8 cellular contexts compared by ENCODE assay signal in genomic region chr1:185046639-185047038, GRCh38. TPM values are rescaled to one million over a fixed set of nuclear protein-coding genes. Genes with fewer than 3 reads are reported as not detected.
A peak's percentile ranks its signal among the peaks of the same experiment; 100 is the strongest.
DNase-seq lines count a peak whose midpoint lies in the region; ATAC-seq, FAIRE-seq and TF ChIP-seq lines count a peak whose summit lies in the region.

No MANE protein-coding gene starts in this region.

- no peak for FAIRE-seq in kidney (lab: Jason Lieb, UNC)

- CTCF ChIA-PET in activated CD8-positive, alpha-beta memory T cell treated with anti-CD3 and anti-CD28 coated beads, Interleukin-2, amount 10 ng/mL, durations not matched to agents 7 days and 5 days (lab: Charles Lee): interaction anchor here (0.8 to 5.7 kb wide), 5 partner anchors 10 to 123 kb away, joined by 3 to 23 read pairs (median 7); no protein-coding TSS in a partner anchor

- H3K27me3 ChIP-seq in thoracic aorta (replicated peaks; ENCODE audit: insufficient read depth): no peaks in the 10 kb centered on the region

- H3K4me3 ChIP-seq in kidney (ENCODE audit: low read length in 2 of 2): peak overlapping the region; percentile 64 to 81
- H3K4me3 ChIP-seq in thoracic aorta: peak overlapping the region; percentile 87

- intact Hi-C loops in kidney (cut with DNase I): no loop called here

- no peak for DNase-seq in activated CD8-positive, alpha-beta memory T cell treated with anti-CD3 and anti-CD28 coated beads, Interleukin-2, amount 10 ng/mL, durations not matched to agents 7 days and 5 days
- DNase-seq in activated CD8-positive, alpha-beta memory T cell treated with anti-CD3 and anti-CD28 coated beads, Interleukin-2, amount 50 U/mL, for 48 hours: no peak
- DNase-seq in activated naive CD8-positive, alpha-beta T cell treated with anti-CD3 and anti-CD28 coated beads, Interleukin-2, amount 10 ng/mL, durations not matched to agents 7 days and 5 days: no peak
- no peak for DNase-seq in kidney
- no peak for DNase-seq in thoracic aorta (ENCODE audit: low spot score)
- DNase-seq in NCI-H2171 (lab: John Stamatoyannopoulos, UW): no peak
- no peak for DNase-seq in left lobe of liver (ENCODE audit: low spot score)

- peaks cover 0 to 3% of the 10 kb centered on the region in 2 donors for H3K4me1 ChIP-seq in kidney (ENCODE audit: control insufficient read depth in 1 of 2, insufficient read depth in 1 of 2, low read depth in 1 of 2, low read length in 2 of 2)
- peaks cover 13 to 17% of the 10 kb centered on the region in 2 donors for H3K4me1 ChIP-seq in thoracic aorta (ENCODE audit: control insufficient read depth in 1 of 2, low read depth in 2 of 2)

- no peak overlapping the region for H3K27ac Mint-ChIP-seq in activated CD8-positive, alpha-beta memory T cell treated with anti-CD3 and anti-CD28 coated beads, Interleukin-2, amount 10 ng/mL, durations not matched to agents 7 days and 5 days
- peak overlapping the region; percentile 89 for H3K27ac Mint-ChIP-seq in activated naive CD8-positive, alpha-beta T cell treated with anti-CD3 and anti-CD28 coated beads, Interleukin-2, amount 10 ng/mL, durations not matched to agents 7 days and 5 days

- ATAC-seq in activated CD8-positive, alpha-beta memory T cell treated with anti-CD3 and anti-CD28 coated beads, Interleukin-2, amount 10 ng/mL, durations not matched to agents 7 days and 5 days: no peak
- no peak for ATAC-seq in activated naive CD8-positive, alpha-beta T cell treated with anti-CD3 and anti-CD28 coated beads, Interleukin-2, amount 10 ng/mL, durations not matched to agents 7 days and 5 days (ENCODE audit: low read depth)
- ATAC-seq in thoracic aorta (ENCODE audit: insufficient number of reproducible peaks, low FRiP score, low read depth) (no peak), HG03457 (IDR thresholded peaks at IDR 0.05; ENCODE audit: unreplicated experiment) (no peak), left lobe of liver (no peak)

- peak overlapping the region; percentile 4 to 53 for H3K9ac ChIP-seq in kidney (ENCODE audit: low read length in 2 of 2)

- H3K36me3 ChIP-seq in kidney (ENCODE audit: control insufficient read depth in 1 of 2, insufficient read depth in 2 of 2, low read length in 2 of 2) (no peaks in the 10 kb centered on the region), thoracic aorta (no peaks in the 10 kb centered on the region)

- POLR2A ChIA-PET in activated naive CD8-positive, alpha-beta T cell treated with anti-CD3 and anti-CD28 coated beads, Interleukin-2, amount 10 ng/mL, durations not matched to agents 7 days and 5 days (lab: Charles Lee): interaction anchor here (1.2 to 2.3 kb wide), 2 partner anchors 94 to 110 kb away, joined by 3 to 22 read pairs; partner anchors contain the start of genes SWT1 and TRMT1L

- peaks cover 4% of the 10 kb centered on the region for H3K27me3 Mint-ChIP-seq in activated CD8-positive, alpha-beta memory T cell treated with anti-CD3 and anti-CD28 coated beads, Interleukin-2, amount 10 ng/mL, durations not matched to agents 7 days and 5 days
- H3K27me3 Mint-ChIP-seq in activated naive CD8-positive, alpha-beta T cell treated with anti-CD3 and anti-CD28 coated beads, Interleukin-2, amount 10 ng/mL, durations not matched to agents 7 days and 5 days: no peaks in the 10 kb centered on the region

- H3K4me1 Mint-ChIP-seq in activated CD8-positive, alpha-beta memory T cell treated with anti-CD3 and anti-CD28 coated beads, Interleukin-2, amount 10 ng/mL, durations not matched to agents 7 days and 5 days: peaks cover 28% of the 10 kb centered on the region
- peaks cover 25% of the 10 kb centered on the region for H3K4me1 Mint-ChIP-seq in activated naive CD8-positive, alpha-beta T cell treated with anti-CD3 and anti-CD28 coated beads, Interleukin-2, amount 10 ng/mL, durations not matched to agents 7 days and 5 days

- H3K27ac ChIP-seq in kidney (ENCODE audit: low read depth in 2 of 2, low read length in 2 of 2) (no peak overlapping the region), thoracic aorta (no peak overlapping the region)

- TF ChIP-seq CTCF in kidney (IDR thresholded peaks at IDR 0.05; ENCODE audit: borderline replicate concordance, extremely low read depth, insufficient read depth) (no peak), thoracic aorta (IDR thresholded peaks at IDR 0.05) (no peak)

- H3K36me3 Mint-ChIP-seq in activated CD8-positive, alpha-beta memory T cell treated with anti-CD3 and anti-CD28 coated beads, Interleukin-2, amount 10 ng/mL, durations not matched to agents 7 days and 5 days: peaks cover 4% of the 10 kb centered on the region
- no peaks in the 10 kb centered on the region for H3K36me3 Mint-ChIP-seq in activated naive CD8-positive, alpha-beta T cell treated with anti-CD3 and anti-CD28 coated beads, Interleukin-2, amount 10 ng/mL, durations not matched to agents 7 days and 5 days

- no peaks in the 10 kb centered on the region for H3K9me3 ChIP-seq in kidney (ENCODE audit: control insufficient read depth in 1 of 2, low read length in 2 of 2)
- no peaks in the 10 kb centered on the region for H3K9me3 ChIP-seq in thoracic aorta

- no peaks in the 10 kb centered on the region for H3K9me3 Mint-ChIP-seq in activated CD8-positive, alpha-beta memory T cell treated with anti-CD3 and anti-CD28 coated beads, Interleukin-2, amount 10 ng/mL, durations not matched to agents 7 days and 5 days (ENCODE audit: low read depth)
- no peaks in the 10 kb centered on the region for H3K9me3 Mint-ChIP-seq in activated naive CD8-positive, alpha-beta T cell treated with anti-CD3 and anti-CD28 coated beads, Interleukin-2, amount 10 ng/mL, durations not matched to agents 7 days and 5 days

- peak overlapping the region; percentile 91 for H3K4me3 Mint-ChIP-seq in activated CD8-positive, alpha-beta memory T cell treated with anti-CD3 and anti-CD28 coated beads, Interleukin-2, amount 10 ng/mL, durations not matched to agents 7 days and 5 days
- H3K4me3 Mint-ChIP-seq in activated naive CD8-positive, alpha-beta T cell treated with anti-CD3 and anti-CD28 coated beads, Interleukin-2, amount 10 ng/mL, durations not matched to agents 7 days and 5 days: peak overlapping the region; percentile 89

RNA-seq across cellular contexts. Expression of gene RNF2, which starts 1.3 kb away (rescaled TPM):
- 10 to 100 TPM; 16.1 to 24.9 TPM for total RNA-seq in activated CD8-positive, alpha-beta memory T cell treated with anti-CD3 and anti-CD28 coated beads, Interleukin-2, amount 10 ng/mL, durations not matched to agents 7 days and 5 days
- 10 to 100 TPM; 21.3 to 23.7 TPM for total RNA-seq in activated naive CD8-positive, alpha-beta T cell treated with anti-CD3 and anti-CD28 coated beads, Interleukin-2, amount 10 ng/mL, durations not matched to agents 7 days and 5 days
- total RNA-seq in kidney: 26.0 TPM
- 6.7 TPM for polyA plus RNA-seq in kidney (ENCODE audit: insufficient read depth, low read depth, low replicate concordance)
- 10 to 100 TPM; 13.8 to 15.7 TPM for total RNA-seq in thoracic aorta
- total RNA-seq in left lobe of liver: 3.9 TPM
